ENCODE assay signal across 9 cellular contexts in genomic region chr1:152110365-152110859, GRCh38. TPM values are rescaled to one million over a fixed set of nuclear protein-coding genes. Genes with fewer than 3 reads are reported as not detected.
A peak's percentile ranks its signal among the peaks of the same experiment; 100 is the strongest.
DNase-seq lines count a peak whose midpoint lies in the region; ATAC-seq and TF ChIP-seq lines count a peak whose summit lies in the region.
"Had no signal": no experiment of that assay in that cellular context is flagged by ENCODE, and none has a peak within 500 bp of the region (broad histone marks: within the 10 kb centered on the region; RNA-seq: fewer than 3 reads in every experiment).

No MANE protein-coding gene starts in this region.

- no peaks in the 10 kb centered on the region for H3K4me1 Mint-ChIP-seq in nephron progenitor cell

- H3K36me3 ChIP-seq in colonic mucosa = no peaks in the 10 kb centered on the region
- no peaks in the 10 kb centered on the region for H3K36me3 ChIP-seq in mucosa of descending colon (ENCODE audit: low read depth)
- H3K36me3 ChIP-seq in vagina = no peaks in the 10 kb centered on the region

- peaks cover 94% of the 10 kb centered on the region for H3K27me3 ChIP-seq in colonic mucosa
- peaks cover 12% of the 10 kb centered on the region for H3K27me3 ChIP-seq in vagina

- no peak overlapping the region for H3K9ac ChIP-seq in colonic mucosa (ENCODE audit: low read depth in 2 of 2, low read length in 2 of 2)

- H3K27me3 Mint-ChIP-seq in nephron progenitor cell (ENCODE audit: low read depth, poor library complexity) = peaks cover 9% of the 10 kb centered on the region

- peak; percentile 68 for DNase-seq in activated effector memory CD4-positive, alpha-beta T cell treated with anti-CD3 and anti-CD28 coated beads, Interleukin-2, amount 50 U/mL, for 16 hours
- DNase-seq in activated effector memory CD4-positive, alpha-beta T cell treated with Interleukin-2 at 50 U/mL for 16 hours = no peak
- DNase-seq in SHP77 (lab: John Stamatoyannopoulos, UW) (peak; percentile 40 to 65), colonic mucosa (peak; percentile 28), mucosa of descending colon (peak; percentile 10 to 49 (median 47)), vagina (ENCODE audit: extremely low spot score in 2 of 2) (no peak), nephron progenitor cell (no peak), activated gamma-delta T cell (lab: John Stamatoyannopoulos, UW) (no peak)

- intact Hi-C loops in colonic mucosa (cut with DNase I) (no loop called here), mucosa of descending colon (cut with DNase I, micrococcal nuclease) (no loop called here), vagina (cut with DNase I) (no loop called here)

- H3K9me3 ChIP-seq in colonic mucosa (no peaks in the 10 kb centered on the region), mucosa of descending colon (no peaks in the 10 kb centered on the region), vagina (no peaks in the 10 kb centered on the region)

- no peak for TF ChIP-seq POLR2A in vagina (IDR thresholded peaks at IDR 0.05)

- no peak overlapping the region for H3K27ac Mint-ChIP-seq in nephron progenitor cell

- peaks cover 10% of the 10 kb centered on the region for H3K9me3 Mint-ChIP-seq in nephron progenitor cell

- H3K27ac ChIP-seq in colonic mucosa (no peak overlapping the region), vagina (no peak overlapping the region)

- H3K4me3 ChIP-seq in colonic mucosa (peak overlapping the region; percentile 38), mucosa of descending colon (no peak overlapping the region), vagina (peak overlapping the region; percentile 33 to 48)

- H3K36me3 Mint-ChIP-seq in nephron progenitor cell (ENCODE audit: low read depth) = no peaks in the 10 kb centered on the region

- TF ChIP-seq CTCF in colonic mucosa (IDR thresholded peaks at IDR 0.05) (no peak), mucosa of descending colon (IDR thresholded peaks at IDR 0.05) (no peak), vagina (IDR thresholded peaks at IDR 0.05) (no peak), nephron progenitor cell (IDR thresholded peaks at IDR 0.05) (no peak)

- H3K4me3 Mint-ChIP-seq in nephron progenitor cell = no peak overlapping the region

- peaks cover 15% of the 10 kb centered on the region for H3K4me1 ChIP-seq in colonic mucosa
- H3K4me1 ChIP-seq in mucosa of descending colon (ENCODE audit: low read depth) = peaks cover 50% of the 10 kb centered on the region
- H3K4me1 ChIP-seq in vagina = peaks cover 40% of the 10 kb centered on the region

- ATAC-seq in mucosa of descending colon = peak; percentile 33
- ATAC-seq: GM12878 had no signal

RNA-seq across cellular contexts. Expression of gene TCHH, which starts 4.8 kb away (rescaled TPM):
- total RNA-seq in colonic mucosa = not detected
- under 1 TPM in 2 of 3 donors, not detected in 1; 0.05 to 0.09 TPM for total RNA-seq in mucosa of descending colon
- total RNA-seq in vagina = 0.25 TPM
- total RNA-seq: GM12878 had no signal

RNA-seq across cellular contexts. Expression of gene TCHHL1, which starts 21.5 kb away (rescaled TPM):
- total RNA-seq in colonic mucosa (not detected), mucosa of descending colon (not detected), vagina (not detected)
- total RNA-seq: GM12878 had no signal

RNA-seq across cellular contexts. Expression of gene RPTN, which starts 48.6 kb away (rescaled TPM):
- total RNA-seq in colonic mucosa (not detected), mucosa of descending colon (not detected), vagina (0.25 TPM)
- total RNA-seq: GM12878 had no signal

Comparison
In these comparisons a context has a peak if more than half of its experiments do, and no peak if none do; other contexts are left out.
1. DNase-seq: peak in activated effector memory CD4-positive, alpha-beta T cell treated with anti-CD3 and anti-CD28 coated beads, Interleukin-2, amount 50 U/mL, for 16 hours (single experiment), SHP77 (2 of 2), colonic mucosa (single experiment) and mucosa of descending colon (3 of 3); none in activated effector memory CD4-positive, alpha-beta T cell treated with Interleukin-2 at 50 U/mL for 16 hours (single experiment), vagina (0 of 2), nephron progenitor cell (single experiment) and activated gamma-delta T cell (single experiment).